ENCODE assay signal across 8 cellular contexts in genomic region chr10:4121531-4122380, GRCh38.
A peak's percentile ranks its signal among the peaks of the same experiment; 100 is the strongest.
DNase-seq lines count a peak whose midpoint lies in the region; ATAC-seq, FAIRE-seq and TF ChIP-seq lines count a peak whose summit lies in the region.

No MANE protein-coding gene starts in this region.

- H3K4me2 ChIP-seq in BLaER1, result peak overlapping the region; percentile 47

- H3K4me3 Mint-ChIP-seq in endothelial cell (ENCODE audit: unreplicated experiment), result no peak overlapping the region

- H3K4me1 Mint-ChIP-seq in endothelial cell (ENCODE audit: unreplicated experiment), result peaks cover 13% of the 10 kb centered on the region

- ATAC-seq in HG03060 (IDR thresholded peaks at IDR 0.05; ENCODE audit: low read depth, unreplicated experiment), result peak; percentile 49

- no peak overlapping the region for H3K9ac ChIP-seq in BLaER1

- no peaks in the 10 kb centered on the region for H3K27me3 ChIP-seq in BLaER1

- H3K27ac ChIP-seq in BLaER1 (no peak overlapping the region), coronary artery (peak overlapping the region in 1 of 2 donors; percentile 59)

- H4K20me1 ChIP-seq in BLaER1, result no peaks in the 10 kb centered on the region

- peaks cover 11% of the 10 kb centered on the region for H3K4me1 ChIP-seq in BLaER1

- DNase-seq in GM19239 (ENCODE audit: insufficient read length, low spot score) (no peak), coronary artery (ENCODE audit: low spot score) (no peak), endothelial cell (ENCODE audit: low spot score) (no peak), GM13977 (ENCODE audit: low spot score) (no peak), OCI-M1 (lab: John Stamatoyannopoulos, UW) (no peak)
- DNase-seq in stimulated activated naive CD4-positive, alpha-beta T cell treated with Interleukin-2 at 50 U/mL for 16 hours (lab: John Stamatoyannopoulos, UW), result no peak

- in situ Hi-C loops in GM13977 (cut with MboI; ENCODE audit: low pct_unique_long_range_greater_than_20kb, low sequenced_read_pairs, unreplicated experiment), result loop anchor here (10.0 kb wide), 1 partner anchor 87 kb away; no protein-coding TSS in a partner anchor

- H3K36me3 ChIP-seq in BLaER1, result no peaks in the 10 kb centered on the region

- H3K27ac Mint-ChIP-seq in endothelial cell (ENCODE audit: unreplicated experiment), result no peak overlapping the region

- peak; percentile 92 for FAIRE-seq in GM19239 (lab: Jason Lieb, UNC)

- H3K4me3 ChIP-seq in BLaER1, result no peak overlapping the region
- peak overlapping the region; percentile 3 for H3K4me3 ChIP-seq in coronary artery

- H3K36me3 Mint-ChIP-seq in endothelial cell (ENCODE audit: low read depth, unreplicated experiment), result no peaks in the 10 kb centered on the region

- H3K9me3 Mint-ChIP-seq in endothelial cell (ENCODE audit: unreplicated experiment), result no peaks in the 10 kb centered on the region

- no peaks in the 10 kb centered on the region for H3K27me3 Mint-ChIP-seq in endothelial cell (ENCODE audit: unreplicated experiment)

- H3K9me3 ChIP-seq in BLaER1, result peaks cover 15% of the 10 kb centered on the region

- no peak for TF ChIP-seq CTCF in coronary artery (IDR thresholded peaks at IDR 0.05)
- TF ChIP-seq CTCF in endothelial cell (IDR thresholded peaks at IDR 0.05; ENCODE audit: unreplicated experiment), result no peak
- TF ChIP-seq CTCF in GM13977 (IDR thresholded peaks at IDR 0.05; ENCODE audit: extremely low read depth, insufficient read depth, missing control alignments), result no peak
